1 cellular context compared by ENCODE assay signal in the genomic region with DNA sequence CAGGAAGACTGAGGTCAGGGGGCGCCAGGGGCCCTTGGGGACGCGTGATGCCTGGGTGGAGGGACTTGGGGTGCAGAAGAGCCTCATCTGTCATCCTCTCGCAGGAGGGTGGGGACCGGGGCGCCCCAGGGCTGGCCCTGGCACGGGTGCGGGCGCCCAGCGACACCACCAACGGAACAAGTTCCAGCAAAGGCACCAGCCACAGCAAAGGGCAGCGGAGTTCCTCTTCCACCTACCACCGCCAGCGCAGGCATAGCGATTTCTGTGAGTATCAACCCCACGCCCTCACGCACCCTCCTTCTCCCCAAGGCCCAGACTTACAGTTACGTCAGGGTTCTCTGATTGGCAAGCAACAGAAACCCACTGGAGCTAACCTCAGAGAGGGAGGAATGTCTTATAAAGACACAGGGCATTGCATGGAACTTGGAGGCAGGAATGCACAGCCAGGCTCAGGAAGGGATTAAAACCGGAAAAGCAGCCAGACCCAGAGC.
A peak's percentile ranks its signal among the peaks of the same experiment; 100 is the strongest.
TF ChIP-seq lines count a peak whose summit lies in the region.

No MANE protein-coding gene starts in this region.

TF ChIP-seq in HepG2, 621 proteins besides CTCF, POLR2A, EP300 and RAD21:
- TF ChIP-seq MEIS2 (CRISPR knock-in tag; IDR thresholded peaks at IDR 0.05) (no peak), AGO2 (optimal IDR thresholded peaks at IDR 0.05; ENCODE audit: low read depth, low read length) (peak; percentile 61), NRL (CRISPR knock-in tag; IDR thresholded peaks at IDR 0.05; ENCODE audit: borderline replicate concordance) (no peak)
- TF ChIP-seq, protein P1, sequence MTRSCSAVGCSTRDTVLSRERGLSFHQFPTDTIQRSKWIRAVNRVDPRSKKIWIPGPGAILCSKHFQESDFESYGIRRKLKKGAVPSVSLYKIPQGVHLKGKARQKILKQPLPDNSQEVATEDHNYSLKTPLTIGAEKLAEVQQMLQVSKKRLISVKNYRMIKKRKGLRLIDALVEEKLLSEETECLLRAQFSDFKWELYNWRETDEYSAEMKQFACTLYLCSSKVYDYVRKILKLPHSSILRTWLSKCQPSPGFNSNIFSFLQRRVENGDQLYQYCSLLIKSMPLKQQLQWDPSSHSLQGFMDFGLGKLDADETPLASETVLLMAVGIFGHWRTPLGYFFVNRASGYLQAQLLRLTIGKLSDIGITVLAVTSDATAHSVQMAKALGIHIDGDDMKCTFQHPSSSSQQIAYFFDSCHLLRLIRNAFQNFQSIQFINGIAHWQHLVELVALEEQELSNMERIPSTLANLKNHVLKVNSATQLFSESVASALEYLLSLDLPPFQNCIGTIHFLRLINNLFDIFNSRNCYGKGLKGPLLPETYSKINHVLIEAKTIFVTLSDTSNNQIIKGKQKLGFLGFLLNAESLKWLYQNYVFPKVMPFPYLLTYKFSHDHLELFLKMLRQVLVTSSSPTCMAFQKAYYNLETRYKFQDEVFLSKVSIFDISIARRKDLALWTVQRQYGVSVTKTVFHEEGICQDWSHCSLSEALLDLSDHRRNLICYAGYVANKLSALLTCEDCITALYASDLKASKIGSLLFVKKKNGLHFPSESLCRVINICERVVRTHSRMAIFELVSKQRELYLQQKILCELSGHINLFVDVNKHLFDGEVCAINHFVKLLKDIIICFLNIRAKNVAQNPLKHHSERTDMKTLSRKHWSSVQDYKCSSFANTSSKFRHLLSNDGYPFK (CRISPR knock-in tag; IDR thresholded peaks at IDR 0.05; ENCODE audit: borderline replicate concordance): no peak
- TF ChIP-seq, protein P2, sequence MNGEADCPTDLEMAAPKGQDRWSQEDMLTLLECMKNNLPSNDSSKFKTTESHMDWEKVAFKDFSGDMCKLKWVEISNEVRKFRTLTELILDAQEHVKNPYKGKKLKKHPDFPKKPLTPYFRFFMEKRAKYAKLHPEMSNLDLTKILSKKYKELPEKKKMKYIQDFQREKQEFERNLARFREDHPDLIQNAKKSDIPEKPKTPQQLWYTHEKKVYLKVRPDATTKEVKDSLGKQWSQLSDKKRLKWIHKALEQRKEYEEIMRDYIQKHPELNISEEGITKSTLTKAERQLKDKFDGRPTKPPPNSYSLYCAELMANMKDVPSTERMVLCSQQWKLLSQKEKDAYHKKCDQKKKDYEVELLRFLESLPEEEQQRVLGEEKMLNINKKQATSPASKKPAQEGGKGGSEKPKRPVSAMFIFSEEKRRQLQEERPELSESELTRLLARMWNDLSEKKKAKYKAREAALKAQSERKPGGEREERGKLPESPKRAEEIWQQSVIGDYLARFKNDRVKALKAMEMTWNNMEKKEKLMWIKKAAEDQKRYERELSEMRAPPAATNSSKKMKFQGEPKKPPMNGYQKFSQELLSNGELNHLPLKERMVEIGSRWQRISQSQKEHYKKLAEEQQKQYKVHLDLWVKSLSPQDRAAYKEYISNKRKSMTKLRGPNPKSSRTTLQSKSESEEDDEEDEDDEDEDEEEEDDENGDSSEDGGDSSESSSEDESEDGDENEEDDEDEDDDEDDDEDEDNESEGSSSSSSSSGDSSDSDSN (CRISPR knock-in tag; IDR thresholded peaks at IDR 0.05): 0 out of 2 replicates have a peak, but pooled peaks have one; percentile 13
